2 cellular contexts compared by ENCODE assay signal in genomic region chr11:64017950-64018224, GRCh38.
TF ChIP-seq lines count a peak whose summit lies in the region.

No MANE protein-coding gene starts in this region.

TF ChIP-seq in IMR-90, 13 proteins besides CTCF, POLR2A, EP300 and RAD21:
- no peak for TF ChIP-seq MAZ (IDR thresholded peaks at IDR 0.05; ENCODE audit: borderline replicate concordance, low read depth, low read length)
- TF ChIP-seq, protein P1, sequence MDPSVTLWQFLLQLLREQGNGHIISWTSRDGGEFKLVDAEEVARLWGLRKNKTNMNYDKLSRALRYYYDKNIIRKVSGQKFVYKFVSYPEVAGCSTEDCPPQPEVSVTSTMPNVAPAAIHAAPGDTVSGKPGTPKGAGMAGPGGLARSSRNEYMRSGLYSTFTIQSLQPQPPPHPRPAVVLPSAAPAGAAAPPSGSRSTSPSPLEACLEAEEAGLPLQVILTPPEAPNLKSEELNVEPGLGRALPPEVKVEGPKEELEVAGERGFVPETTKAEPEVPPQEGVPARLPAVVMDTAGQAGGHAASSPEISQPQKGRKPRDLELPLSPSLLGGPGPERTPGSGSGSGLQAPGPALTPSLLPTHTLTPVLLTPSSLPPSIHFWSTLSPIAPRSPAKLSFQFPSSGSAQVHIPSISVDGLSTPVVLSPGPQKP (IDR thresholded peaks at IDR 0.05; ENCODE audit: borderline replicate concordance, low read depth, low read length): no peak
- TF ChIP-seq RCOR1 (IDR thresholded peaks at IDR 0.05; ENCODE audit: insufficient replicate concordance, low read length): no peak
- TF ChIP-seq RFX5 (IDR thresholded peaks at IDR 0.05; ENCODE audit: low read depth, low read length): no peak
- TF ChIP-seq SMC3 (IDR thresholded peaks at IDR 0.05; ENCODE audit: low read depth, low read length): no peak

TF ChIP-seq in H1, 55 proteins besides CTCF, POLR2A, EP300 and RAD21:
- TF ChIP-seq CBX8 (IDR thresholded peaks at IDR 0.05; ENCODE audit: borderline replicate concordance, low read depth, low read length) (no peak), KDM1A (IDR thresholded peaks at IDR 0.05; ENCODE audit: borderline replicate concordance, low read length) (no peak), EZH2 (IDR thresholded peaks at IDR 0.05; ENCODE audit: low read depth, low read length, severe bottlenecking) (no peak), TCF12 (IDR thresholded peaks at IDR 0.05; ENCODE audit: low read depth, low read length) (no peak), CTBP2 (IDR thresholded peaks at IDR 0.05; ENCODE audit: borderline replicate concordance, insufficient read depth, insufficient read length, low read length) (no peak), ZNF274 (IDR thresholded peaks at IDR 0.05; ENCODE audit: borderline replicate concordance, extremely low read depth, low read length) (no peak), SP1 (IDR thresholded peaks at IDR 0.05; ENCODE audit: low read depth, low read length) (no peak), SRF (IDR thresholded peaks at IDR 0.05; ENCODE audit: low read depth, low read length) (no peak), MAX (IDR thresholded peaks at IDR 0.05) (no peak), PHF8 (conservative IDR thresholded peaks at IDR 0.05; ENCODE audit: low read depth, low read length) (no peak), CHD2 (IDR thresholded peaks at IDR 0.05; ENCODE audit: low read length) (no peak), CEBPB (IDR thresholded peaks at IDR 0.05; ENCODE audit: low read depth, low read length) (no peak), SIN3A (conservative IDR thresholded peaks at IDR 0.05 in 1 of 2, IDR thresholded peaks at IDR 0.05 in 1 of 2; ENCODE audit: low read depth in 1 of 2, low read length in 2 of 2) (no peak), NANOG (IDR thresholded peaks at IDR 0.05; ENCODE audit: insufficient read depth, low read depth, low read length, poor library complexity, severe bottlenecking) (no peak), SIRT6 (IDR thresholded peaks at IDR 0.05; ENCODE audit: low read length) (no peak), EGR1 (IDR thresholded peaks at IDR 0.05; ENCODE audit: borderline replicate concordance, low read depth, low read length) (no peak), TAF7 (optimal IDR thresholded peaks at IDR 0.05; ENCODE audit: borderline replicate concordance, low read depth, low read length) (no peak), TEAD4 (IDR thresholded peaks at IDR 0.05; ENCODE audit: low read depth, low read length) (no peak)
TF ChIP-seq in H1: peak in this region for 0.
